ENCODE assay signal across 7 cellular contexts in genomic region chr2:289362-290089, GRCh38. TPM values are rescaled to one million over a fixed set of nuclear protein-coding genes. Genes with fewer than 3 reads are reported as not detected.
DNase-seq lines count a peak whose midpoint lies in the region; ATAC-seq, FAIRE-seq and TF ChIP-seq lines count a peak whose summit lies in the region.

No MANE protein-coding gene starts in this region.

- H3K4me2 ChIP-seq in GM23338, result peak overlapping the region; percentile 92

- peak overlapping the region; percentile 79 for H3K4me3 Mint-ChIP-seq in GM23338

- H3K9me3 ChIP-seq in neuron (ENCODE audit: low read length), result no peaks in the 10 kb centered on the region

- H3K4me1 ChIP-seq in GM23338 (ENCODE audit: insufficient read depth), result peaks cover 24% of the 10 kb centered on the region
- H3K4me1 ChIP-seq in neuron (ENCODE audit: insufficient read depth, low read length), result peaks cover 12% of the 10 kb centered on the region

- DNase-seq in GM23338 (ENCODE audit: low spot score) (peak; percentile 57), fibroblast of the aortic adventitia (ENCODE audit: low read depth) (peak; percentile 16), GM12891 (ENCODE audit: insufficient read length, low spot score) (no peak)

- no peak overlapping the region for H3K27ac Mint-ChIP-seq in GM23338

- no peak overlapping the region for H3K27ac ChIP-seq in GM23338 (ENCODE audit: low read depth)

- TF ChIP-seq CTCF in GM23338 (conservative IDR thresholded peaks at IDR 0.05; ENCODE audit: low read depth in 2 of 2) (no peak), WI38 (IDR thresholded peaks at IDR 0.05; ENCODE audit: low read depth, low read length) (no peak), fibroblast of the aortic adventitia (IDR thresholded peaks at IDR 0.05; ENCODE audit: insufficient read depth, low read length) (no peak)

- H3K27me3 ChIP-seq in GM23338 (ENCODE audit: insufficient read depth), result peaks cover 50% of the 10 kb centered on the region
- peaks cover 9% of the 10 kb centered on the region for H3K27me3 ChIP-seq in neuron (ENCODE audit: insufficient read depth, low read length)

- H4K20me1 ChIP-seq in GM23338 (replicated peaks; ENCODE audit: insufficient read depth), result no peaks in the 10 kb centered on the region; the same call in 1 of the 2 replicates

- H3K9me3 Mint-ChIP-seq in GM23338, result no peaks in the 10 kb centered on the region; the same call in 2 of the 3 replicates

- H3K4me1 Mint-ChIP-seq in GM23338, result peaks cover 25% of the 10 kb centered on the region

- H3K4me3 ChIP-seq in GM23338, result peak overlapping the region; percentile 68
- H3K4me3 ChIP-seq in WI38 (ENCODE audit: low read depth, low read length), result peak overlapping the region; percentile 60
- H3K4me3 ChIP-seq in fibroblast of the aortic adventitia (ENCODE audit: low read depth, low read length), result peak overlapping the region; percentile 56
- H3K4me3 ChIP-seq in neuron (ENCODE audit: low read length), result peak overlapping the region; percentile 25

- H3K27me3 Mint-ChIP-seq in GM23338 (ENCODE audit: insufficient read depth, low read depth, poor library complexity), result peaks cover 34% of the 10 kb centered on the region

- FAIRE-seq in GM12891 (lab: Jason Lieb, UNC), result no peak

- H3F3A ChIP-seq in GM23338 (replicated peaks; ENCODE audit: low read depth), result peaks cover 7% of the 10 kb centered on the region; the same call in 1 of the 2 replicates

- H2AFZ ChIP-seq in GM23338, result peak overlapping the region; percentile 93
- peak overlapping the region; percentile 47 for H2AFZ ChIP-seq in neuron (ENCODE audit: low read depth, low read length)

- ATAC-seq in GM23338 (peak; percentile 41), GM18519 (IDR thresholded peaks at IDR 0.05; ENCODE audit: low FRiP score, unreplicated experiment) (no peak), HG02870 (IDR thresholded peaks at IDR 0.05; ENCODE audit: unreplicated experiment) (no peak)

- H3K79me2 ChIP-seq in GM23338 (replicated peaks; ENCODE audit: insufficient read depth), result no peaks in the 10 kb centered on the region

- no peaks in the 10 kb centered on the region for H3K9me2 ChIP-seq in GM23338 (ENCODE audit: insufficient read depth)

- no peaks in the 10 kb centered on the region for H3K36me3 Mint-ChIP-seq in GM23338 (ENCODE audit: low read depth)

- TF ChIP-seq POLR2A in GM12891 (IDR thresholded peaks at IDR 0.05; ENCODE audit: low read depth, low read length), result no peak

- no peaks in the 10 kb centered on the region for H3K36me3 ChIP-seq in GM23338 (ENCODE audit: insufficient read depth)
- H3K36me3 ChIP-seq in neuron (ENCODE audit: insufficient read depth, low read length), result no peaks in the 10 kb centered on the region

TF ChIP-seq in GM23338, 12 proteins besides CTCF, POLR2A, EP300 and RAD21:
- TF ChIP-seq EZH2 (IDR thresholded peaks at IDR 0.05; ENCODE audit: low read depth, unreplicated experiment) (peak; percentile 66), CREB1 (CRISPR knock-in tag; IDR thresholded peaks at IDR 0.05; ENCODE audit: low read depth) (no peak), JUNB (IDR thresholded peaks at IDR 0.05; ENCODE audit: unreplicated experiment) (no peak), NANOG (IDR thresholded peaks at IDR 0.05; ENCODE audit: borderline replicate concordance) (no peak), ZNF114 (CRISPR knock-in tag; IDR thresholded peaks at IDR 0.05) (no peak)

TF ChIP-seq in GM12891, 5 proteins besides CTCF, POLR2A, EP300 and RAD21:
- no peak for TF ChIP-seq TAF1 (IDR thresholded peaks at IDR 0.05; ENCODE audit: low read depth, low read length)
- TF ChIP-seq SPI1 (IDR thresholded peaks at IDR 0.05; ENCODE audit: low read depth, low read length), result no peak
- no peak for TF ChIP-seq PAX5 (IDR thresholded peaks at IDR 0.05; ENCODE audit: insufficient read depth, low read length, severe bottlenecking)
- no peak for TF ChIP-seq POU2F2 (IDR thresholded peaks at IDR 0.05; ENCODE audit: low read depth, low read length)
- no peak for TF ChIP-seq POLR2AphosphoS5 (IDR thresholded peaks at IDR 0.05; ENCODE audit: low read depth, low read length)

RNA-seq across cellular contexts. Expression of gene ALKAL2, which starts 1.6 kb away (rescaled TPM):
- 4.5 and 6.4 TPM in 2 replicates for total RNA-seq in GM23338 (2014; rRNA removed; shearing (Covaris generic))
- 11.3 and 12.1 TPM in 2 replicates for polyA plus RNA-seq in GM23338 (2016; fragmentation: Nextera tagmentation; extraction: Ambion mirVana)
- total RNA-seq in fibroblast of the aortic adventitia (ENCODE audit: low replicate concordance), result 1.3 TPM in 1 of 2 replicates, not detected in the other
- 0.17 TPM for polyA plus RNA-seq in GM12891 (2012; ENCODE audit: low read depth, missing spikeins)

RNA-seq across cellular contexts. Expression of gene ACP1, which starts 24.8 kb away (rescaled TPM):
- total RNA-seq in GM23338 (2014; rRNA removed; shearing (Covaris generic)), result 189 and 213 TPM in 2 replicates
- 263 and 281 TPM in 2 replicates for polyA plus RNA-seq in GM23338 (2016; fragmentation: Nextera tagmentation; extraction: Ambion mirVana)
- total RNA-seq in fibroblast of the aortic adventitia (ENCODE audit: low replicate concordance), result 62.1 and 88.3 TPM in 2 replicates
- 109 TPM for polyA plus RNA-seq in GM12891 (2012; ENCODE audit: low read depth, missing spikeins)

RNA-seq across cellular contexts. Expression of gene SH3YL1, which starts 25.7 kb away (rescaled TPM):
- total RNA-seq in GM23338 (2014; rRNA removed; shearing (Covaris generic)), result 42.1 and 45.8 TPM in 2 replicates
- polyA plus RNA-seq in GM23338 (2016; fragmentation: Nextera tagmentation; extraction: Ambion mirVana), result 31.5 and 35.6 TPM in 2 replicates
- total RNA-seq in fibroblast of the aortic adventitia (ENCODE audit: low replicate concordance), result 51.2 and 123 TPM in 2 replicates
- polyA plus RNA-seq in GM12891 (2012; ENCODE audit: low read depth, missing spikeins), result 12.4 TPM
